1 cellular context compared by ENCODE assay signal in genomic region chr14:63642229-63642611, GRCh38.
A peak's percentile ranks its signal among the peaks of the same experiment; 100 is the strongest.
TF ChIP-seq lines count a peak whose summit lies in the region.

No MANE protein-coding gene starts in this region.

TF ChIP-seq in HepG2, 621 proteins besides CTCF, POLR2A, EP300 and RAD21 (continued from another document and continues in another):
- TF ChIP-seq ZBTB10 (CRISPR knock-in tag; IDR thresholded peaks at IDR 0.05; ENCODE audit: borderline replicate concordance) (no peak), GPBP1L1 (CRISPR knock-in tag; IDR thresholded peaks at IDR 0.05) (no peak), SUZ12 (IDR thresholded peaks at IDR 0.05; ENCODE audit: low read depth, low read length) (peak; percentile 63), SNAI1 (CRISPR knock-in tag; IDR thresholded peaks at IDR 0.05; ENCODE audit: borderline replicate concordance) (no peak), ZNF816 (CRISPR knock-in tag; IDR thresholded peaks at IDR 0.05; ENCODE audit: borderline replicate concordance) (no peak), ZNF674 (CRISPR knock-in tag; IDR thresholded peaks at IDR 0.05; ENCODE audit: low read depth) (no peak), KLF16 (CRISPR knock-in tag; IDR thresholded peaks at IDR 0.05) (peak in 1 of 2 experiments; percentile 20; a peak in 1 of 4 replicates), ZNF276 (CRISPR knock-in tag; IDR thresholded peaks at IDR 0.05; ENCODE audit: low read depth) (no peak), GABPA (IDR thresholded peaks at IDR 0.05; ENCODE audit: low read depth, low read length) (no peak), GABPA (CRISPR knock-in tag; IDR thresholded peaks at IDR 0.05; ENCODE audit: low read depth) (peak; percentile 84), SP2 (CRISPR knock-in tag; IDR thresholded peaks at IDR 0.05) (peak; percentile 80), NR2C2 (CRISPR knock-in tag; IDR thresholded peaks at IDR 0.05; ENCODE audit: borderline replicate concordance) (peak; percentile 37; the same call in 1 of the 2 replicates), ZNF775 (CRISPR knock-in tag; IDR thresholded peaks at IDR 0.05; ENCODE audit: borderline replicate concordance) (no peak), PBX2 (CRISPR knock-in tag; IDR thresholded peaks at IDR 0.05) (peak; percentile 86), RXRA (CRISPR knock-in tag; IDR thresholded peaks at IDR 0.05) (no peak), STAT6 (CRISPR knock-in tag; IDR thresholded peaks at IDR 0.05; ENCODE audit: borderline replicate concordance) (0 out of 2 replicates have a peak, but pooled peaks have one; percentile 17), ZZZ3 (CRISPR knock-in tag; IDR thresholded peaks at IDR 0.05; ENCODE audit: borderline replicate concordance) (peak; percentile 51; the same call in 1 of the 2 replicates), DRAP1 (CRISPR knock-in tag; IDR thresholded peaks at IDR 0.05) (peak; percentile 7; the same call in 1 of the 2 replicates), NFYC (CRISPR knock-in tag; IDR thresholded peaks at IDR 0.05) (peak; percentile 73), REST (IDR thresholded peaks at IDR 0.05; ENCODE audit: borderline replicate concordance in 1 of 2, low read depth in 1 of 2, low read length in 2 of 2) (no peak), ARID4A (CRISPR knock-in tag; IDR thresholded peaks at IDR 0.05; ENCODE audit: borderline replicate concordance) (no peak), ZNF143 (CRISPR knock-in tag; IDR thresholded peaks at IDR 0.05) (peak; percentile 91), ZNF253 (CRISPR knock-in tag; IDR thresholded peaks at IDR 0.05; ENCODE audit: borderline replicate concordance) (no peak), MXD4 (CRISPR knock-in tag; IDR thresholded peaks at IDR 0.05) (no peak), GFI1 (CRISPR knock-in tag; IDR thresholded peaks at IDR 0.05; ENCODE audit: borderline replicate concordance) (0 out of 2 replicates have a peak, but pooled peaks have one; percentile 2), KAT8 (CRISPR knock-in tag; IDR thresholded peaks at IDR 0.05) (peak; percentile 73; the same call in 1 of the 2 replicates), ZNF34 (CRISPR knock-in tag; IDR thresholded peaks at IDR 0.05; ENCODE audit: borderline replicate concordance) (0 out of 2 replicates have a peak, but pooled peaks have one; percentile 22), HCFC1 (IDR thresholded peaks at IDR 0.05; ENCODE audit: low read depth, low read length) (peak; percentile 87), KMT2A (CRISPR knock-in tag; IDR thresholded peaks at IDR 0.05) (peak; percentile 4; the same call in 1 of the 2 replicates), ZNF256 (CRISPR knock-in tag; conservative IDR thresholded peaks at IDR 0.05) (no peak), THAP11 (CRISPR knock-in tag; IDR thresholded peaks at IDR 0.05) (peak; percentile 97), GMEB2 (CRISPR knock-in tag; IDR thresholded peaks at IDR 0.05; ENCODE audit: low read depth) (no peak; the same call in 1 of the 2 replicates), ZFX (CRISPR knock-in tag; IDR thresholded peaks at IDR 0.05; ENCODE audit: low read depth) (0 out of 2 replicates have a peak, but pooled peaks have one; percentile 18), KDM5A (IDR thresholded peaks at IDR 0.05; ENCODE audit: borderline replicate concordance, low read length) (peak; percentile 88), FOXK1 (CRISPR knock-in tag; IDR thresholded peaks at IDR 0.05; ENCODE audit: borderline replicate concordance, low read depth) (peak; percentile 10; the same call in 1 of the 2 replicates), SIN3A (IDR thresholded peaks at IDR 0.05; ENCODE audit: borderline replicate concordance, low read depth, low read length) (peak; percentile 52; the same call in 1 of the 2 replicates), ASH2L (IDR thresholded peaks at IDR 0.05; ENCODE audit: insufficient read length, low read depth, low read length) (peak; percentile 19)
